ENCODE assay signal across 15 cellular contexts in genomic region chr3:80238606-80239005, GRCh38.
DNase-seq lines count a peak whose midpoint lies in the region; ATAC-seq, FAIRE-seq and TF ChIP-seq lines count a peak whose summit lies in the region.
"Had no signal": no experiment of that assay in that cellular context is flagged by ENCODE, and none has a peak within 500 bp of the region (broad histone marks: within the 10 kb centered on the region; RNA-seq: fewer than 3 reads in every experiment).

No MANE protein-coding gene starts in this region.

- H4K20me1 ChIP-seq in HepG2 (ENCODE audit: insufficient read depth, low read length), result no peaks in the 10 kb centered on the region
- H4K20me1 ChIP-seq: BLaER1 treated with 17β-estradiol and CSF1 and Interleukin-3, amounts not matched to agents 10 nM and 100 nM had no signal

- H3K79me1 ChIP-seq in mesenchymal stem cell (replicated peaks; ENCODE audit: low read length, poor library complexity, severe bottlenecking), result no peaks in the 10 kb centered on the region

- H3K9me3 Mint-ChIP-seq in effector memory CD8-positive, alpha-beta T cell, result peaks cover 0 to 8% of the 10 kb centered on the region in 2 donors

- CTCF ChIA-PET in HepG2 (lab: Yijun Ruan, JAX; ENCODE audit: low intra/inter-chr PET ratio, low total read pairs), result no interaction called here

- intact Hi-C loops in right lobe of liver (cut with DNase I), result no loop called here
- intact Hi-C loops in HepG2 (cut with micrococcal nuclease; ENCODE audit: unreplicated experiment), result no loop called here
- intact Hi-C loops in left lung (cut with DNase I), result no loop called here

- H4K8ac ChIP-seq in mesenchymal stem cell (ENCODE audit: low read length), result no peak overlapping the region

- H3K27me3 ChIP-seq in right lobe of liver, result no peaks in the 10 kb centered on the region
- H3K27me3 ChIP-seq in HepG2 (ENCODE audit: control insufficient read depth in 1 of 2, insufficient read depth in 2 of 2, low read length in 2 of 2), result no peaks in the 10 kb centered on the region
- no peaks in the 10 kb centered on the region for H3K27me3 ChIP-seq in mesenchymal stem cell (ENCODE audit: control insufficient read depth in 1 of 2, insufficient read depth in 1 of 2, low read length in 2 of 2)
- no peaks in the 10 kb centered on the region for H3K27me3 ChIP-seq in left lung
- H3K27me3 ChIP-seq: BLaER1 treated with 17β-estradiol and CSF1 and Interleukin-3, amounts not matched to agents 10 nM and 100 nM had no signal

- H3K36me3 Mint-ChIP-seq in effector memory CD8-positive, alpha-beta T cell (ENCODE audit: insufficient read depth), result no peaks in the 10 kb centered on the region
- H3K36me3 Mint-ChIP-seq: CD4-positive, CD25-positive, alpha-beta regulatory T cell had no signal

- FAIRE-seq in HepG2 (lab: Jason Lieb, UNC), result no peak

- no peaks in the 10 kb centered on the region for H3K4me1 Mint-ChIP-seq in effector memory CD8-positive, alpha-beta T cell (ENCODE audit: low read depth in 2 of 2)

- no peak overlapping the region for H3K4me2 ChIP-seq in HepG2 (ENCODE audit: low read depth, low read length)
- no peak overlapping the region for H3K4me2 ChIP-seq in mesenchymal stem cell (ENCODE audit: low read length, poor library complexity, severe bottlenecking)
- H3K4me2 ChIP-seq: BLaER1 treated with 17β-estradiol and CSF1 and Interleukin-3, amounts not matched to agents 10 nM and 100 nM had no signal

- no peak overlapping the region for H3K14ac ChIP-seq in mesenchymal stem cell (ENCODE audit: low read length in 2 of 2)

- no peak for DNase-seq in right lobe of liver
- DNase-seq in HepG2 (ENCODE audit: low spot score), result no peak
- DNase-seq in dermis blood vessel endothelial cell, result peak; percentile 15
- DNase-seq in mesenchymal stem cell, result no peak
- no peak for DNase-seq in effector memory CD8-positive, alpha-beta T cell
- no peak for DNase-seq in left lung
- no peak for DNase-seq in Kasumi-1 (lab: John Stamatoyannopoulos, UW)
- DNase-seq: ACHN; Calu3; CD4-positive, CD25-positive, alpha-beta regulatory T cell; DMS 273 treated with DMSO at 0.1 percent for 48 hours; GM23248; H7 had no signal

- no peak overlapping the region for H3K27ac Mint-ChIP-seq in effector memory CD8-positive, alpha-beta T cell
- H3K27ac Mint-ChIP-seq: CD4-positive, CD25-positive, alpha-beta regulatory T cell had no signal

- no peak overlapping the region for H2BK5ac ChIP-seq in mesenchymal stem cell (ENCODE audit: low read depth, low read length, poor library complexity, severe bottlenecking)

- no peak overlapping the region for H2BK15ac ChIP-seq in mesenchymal stem cell (ENCODE audit: low read depth, poor library complexity, severe bottlenecking)

- TF ChIP-seq EP300 in HepG2 (IDR thresholded peaks at IDR 0.05; ENCODE audit: low read depth in 2 of 2, low read length in 2 of 2) (no peak), HepG2 (CRISPR knock-in tag; IDR thresholded peaks at IDR 0.05; ENCODE audit: borderline replicate concordance) (no peak)

- no peak overlapping the region for H4K91ac ChIP-seq in mesenchymal stem cell (ENCODE audit: low read length)

- H3K4me3 ChIP-seq in right lobe of liver, result no peak overlapping the region
- no peak overlapping the region for H3K4me3 ChIP-seq in HepG2 (replicated peaks in 1 of 3; ENCODE audit: insufficient read depth in 1 of 3, low read depth in 2 of 3, low read length in 3 of 3)
- H3K4me3 ChIP-seq in mesenchymal stem cell (ENCODE audit: insufficient read depth in 1 of 2, low read depth in 1 of 2, low read length in 2 of 2), result no peak overlapping the region
- H3K4me3 ChIP-seq in left lung, result no peak overlapping the region
- H3K4me3 ChIP-seq: BLaER1 treated with 17β-estradiol and CSF1 and Interleukin-3, amounts not matched to agents 10 nM and 100 nM; GM23248 had no signal

- no peak overlapping the region for H3K9ac ChIP-seq in HepG2 (ENCODE audit: insufficient read depth, low read depth, low read length)
- peak overlapping the region; percentile 17 for H3K9ac ChIP-seq in mesenchymal stem cell (ENCODE audit: low read length)
- H3K9ac ChIP-seq: BLaER1 treated with 17β-estradiol and CSF1 and Interleukin-3, amounts not matched to agents 10 nM and 100 nM; GM23248 had no signal

- no peak overlapping the region for H2BK12ac ChIP-seq in mesenchymal stem cell (ENCODE audit: low read length in 2 of 2)

- H3K9me3 ChIP-seq in right lobe of liver (no peaks in the 10 kb centered on the region), HepG2 (ENCODE audit: low read length) (no peaks in the 10 kb centered on the region), mesenchymal stem cell (ENCODE audit: control insufficient read depth, low read length) (no peaks in the 10 kb centered on the region), left lung (peaks cover 0 to 4% of the 10 kb centered on the region in 2 donors)
- H3K9me3 ChIP-seq: BLaER1 treated with 17β-estradiol and CSF1 and Interleukin-3, amounts not matched to agents 10 nM and 100 nM had no signal

- no peak for TF ChIP-seq RAD21 in HepG2 (CRISPR knock-in tag; IDR thresholded peaks at IDR 0.05)

- no peak overlapping the region for H3K4me3 Mint-ChIP-seq in effector memory CD8-positive, alpha-beta T cell
- H3K4me3 Mint-ChIP-seq: CD4-positive, CD25-positive, alpha-beta regulatory T cell had no signal

- 6% methylated on average over 1 of the region's 1 CpG for WGBS in right lobe of liver (ENCODE audit: insufficient coverage, low coverage, low lambda C conversion rate, missing lambda C conversion rate)
- 0% methylated on average over 1 of the region's 1 CpG for WGBS in HepG2 (ENCODE audit: low lambda C conversion rate)
- 75% methylated on average over 1 of the region's 1 CpG for WGBS in mesenchymal stem cell

- no peaks in the 10 kb centered on the region for H3K79me2 ChIP-seq in HepG2 (ENCODE audit: insufficient read depth, low read length)

- POLR2A ChIA-PET in HepG2 (lab: Yijun Ruan, JAX), result no interaction called here

- H2AK5ac ChIP-seq in mesenchymal stem cell (ENCODE audit: low read length, severe bottlenecking), result no peak overlapping the region

- no peak overlapping the region for H2BK120ac ChIP-seq in mesenchymal stem cell (ENCODE audit: low read depth, low read length)

- in situ Hi-C loops in HepG2 (cut with HindIII; ENCODE audit: extremely low pct_ligation_motif_present, low pct_unique_long_range_greater_than_20kb), result no loop called here

- H3K23ac ChIP-seq in mesenchymal stem cell (ENCODE audit: low read length in 2 of 2), result no peak overlapping the region

- TF ChIP-seq CTCF in right lobe of liver (IDR thresholded peaks at IDR 0.05), result no peak
- TF ChIP-seq CTCF in HepG2 (CRISPR knock-in tag; IDR thresholded peaks at IDR 0.05), result no peak
- TF ChIP-seq CTCF in left lung (IDR thresholded peaks at IDR 0.05), result no peak

- H3K18ac ChIP-seq in mesenchymal stem cell (ENCODE audit: low read depth in 1 of 2, low read length in 2 of 2), result no peak overlapping the region

- no peak for TF ChIP-seq POLR2A in right lobe of liver (IDR thresholded peaks at IDR 0.05)
- no peak for TF ChIP-seq POLR2A in HepG2 (IDR thresholded peaks at IDR 0.05; ENCODE audit: insufficient read depth in 1 of 2, low read depth in 2 of 2, low read length in 2 of 2)

- H3K27me3 Mint-ChIP-seq in effector memory CD8-positive, alpha-beta T cell, result no peaks in the 10 kb centered on the region
- H3K27me3 Mint-ChIP-seq: CD4-positive, CD25-positive, alpha-beta regulatory T cell had no signal

- no TSS peak for BruUV-seq in HepG2 (replicated peaks; lab: Mats Ljungman, UMichigan)

- H3K4ac ChIP-seq in mesenchymal stem cell (ENCODE audit: low read depth in 1 of 2, low read length in 2 of 2), result no peak overlapping the region

- peak in 3 of 4 donors; percentile 41 to 74 (median 66) for ATAC-seq in right lobe of liver
- ATAC-seq in HepG2, result no peak
- no peak for ATAC-seq in effector memory CD8-positive, alpha-beta T cell (replicated peaks)
- ATAC-seq in left lung, result no peak

- H2AFZ ChIP-seq in HepG2 (ENCODE audit: low read length) (no peak overlapping the region), mesenchymal stem cell (ENCODE audit: low read depth, low read length) (no peak overlapping the region)
- H2AFZ ChIP-seq: GM23248 had no signal

- H3K36me3 ChIP-seq in right lobe of liver (no peaks in the 10 kb centered on the region), HepG2 (replicated peaks in 1 of 2; ENCODE audit: control insufficient read depth in 1 of 2, insufficient read depth in 2 of 2, low read length in 2 of 2) (no peaks in the 10 kb centered on the region), mesenchymal stem cell (ENCODE audit: control insufficient read depth in 1 of 2, insufficient read depth in 2 of 2, low read depth in 1 of 2, low read length in 2 of 2) (no peaks in the 10 kb centered on the region), left lung (no peaks in the 10 kb centered on the region)
- H3K36me3 ChIP-seq: BLaER1 treated with 17β-estradiol and CSF1 and Interleukin-3, amounts not matched to agents 10 nM and 100 nM had no signal

- H3K4me1 ChIP-seq in right lobe of liver, result no peaks in the 10 kb centered on the region
- H3K4me1 ChIP-seq in HepG2 (ENCODE audit: insufficient read depth, low read length), result no peaks in the 10 kb centered on the region
- H3K4me1 ChIP-seq in mesenchymal stem cell (ENCODE audit: control insufficient read depth, insufficient read depth, low read depth, low read length), result no peaks in the 10 kb centered on the region
- no peaks in the 10 kb centered on the region for H3K4me1 ChIP-seq in left lung
- H3K4me1 ChIP-seq: BLaER1 treated with 17β-estradiol and CSF1 and Interleukin-3, amounts not matched to agents 10 nM and 100 nM had no signal

- H3K27ac ChIP-seq in right lobe of liver (no peak overlapping the region), HepG2 (ENCODE audit: extremely low read length, insufficient read depth, low read length) (no peak overlapping the region), mesenchymal stem cell (ENCODE audit: low read length, poor library complexity, severe bottlenecking) (no peak overlapping the region), left lung (no peak overlapping the region)
- H3K27ac ChIP-seq: BLaER1 treated with 17β-estradiol and CSF1 and Interleukin-3, amounts not matched to agents 10 nM and 100 nM; GM23248; HL-60 had no signal

TF ChIP-seq in HepG2, 621 proteins besides CTCF, POLR2A, EP300 and RAD21 (continues in another document):
- no peak for TF ChIP-seq IRF9 (CRISPR knock-in tag; IDR thresholded peaks at IDR 0.05; ENCODE audit: borderline replicate concordance)
- TF ChIP-seq HNF4G (IDR thresholded peaks at IDR 0.05; ENCODE audit: borderline replicate concordance, low read depth, low read length), result no peak
- no peak for TF ChIP-seq HNF4G (CRISPR knock-in tag; IDR thresholded peaks at IDR 0.05; ENCODE audit: borderline replicate concordance, low read depth)

Comparison
In these comparisons a context has a peak if more than half of its experiments do, and no peak if none do; other contexts are left out.
1. ATAC-seq: peak in right lobe of liver (3 of 4); none in HepG2 (single experiment), effector memory CD8-positive, alpha-beta T cell (single experiment) and left lung (single experiment).